Comparison of ENCODE assay signal across 11 cellular contexts in genomic region chr9:134433101-134433500, GRCh38.
DNase-seq lines count a peak whose midpoint lies in the region; ATAC-seq and TF ChIP-seq lines count a peak whose summit lies in the region.
"Had no signal": no experiment of that assay in that cellular context is flagged by ENCODE, and none has a peak within 500 bp of the region (broad histone marks: within the 10 kb centered on the region; RNA-seq: fewer than 3 reads in every experiment).

No MANE protein-coding gene starts in this region.

- H3K4me3 ChIP-seq in thoracic aorta, result no peak overlapping the region

- no peaks in the 10 kb centered on the region for H3K27me3 Mint-ChIP-seq in MCF 10A (ENCODE audit: insufficient read depth, unreplicated experiment)

- peaks cover 36% of the 10 kb centered on the region for H3K36me3 ChIP-seq in thoracic aorta

- H3K4me1 ChIP-seq in thoracic aorta (ENCODE audit: control insufficient read depth in 1 of 2, low read depth in 2 of 2), result peaks cover 19 to 41% of the 10 kb centered on the region in 2 donors

- H3K9me3 ChIP-seq in thoracic aorta, result no peaks in the 10 kb centered on the region

- peak overlapping the region; percentile 80 for H3K27ac Mint-ChIP-seq in MCF 10A (ENCODE audit: low read depth, unreplicated experiment)

- no peaks in the 10 kb centered on the region for H3K27me3 ChIP-seq in thoracic aorta (replicated peaks; ENCODE audit: insufficient read depth)

- ATAC-seq in thoracic aorta (ENCODE audit: insufficient number of reproducible peaks, low FRiP score, low read depth) (no peak), HG03045 (IDR thresholded peaks at IDR 0.05; ENCODE audit: unreplicated experiment) (no peak)

- H3K36me3 Mint-ChIP-seq in MCF 10A (ENCODE audit: insufficient read depth, unreplicated experiment), result peaks cover 73% of the 10 kb centered on the region

- POLR2A ChIA-PET in MCF 10A (lab: Yijun Ruan, JAX), result interaction anchor here (0.5 to 2.0 kb wide), 19 partner anchors 9 to 268 kb away, joined by 3 to 21 read pairs (median 4); partner anchors contain the start of gene RNU6ATAC

- BruUV-seq in MCF 10A (replicated peaks; lab: Mats Ljungman, UMichigan), result no TSS peak

- CTCF ChIA-PET in MCF 10A (lab: Yijun Ruan, JAX), result interaction anchor here (0.6 to 2.4 kb wide), 11 partner anchors 16 to 1658 kb away, joined by 3 to 20 read pairs (median 4); no protein-coding TSS in a partner anchor

- peaks cover 30% of the 10 kb centered on the region for H3K4me1 Mint-ChIP-seq in MCF 10A (ENCODE audit: insufficient read depth, unreplicated experiment)

- TF ChIP-seq CTCF in MCF 10A (IDR thresholded peaks at IDR 0.05; ENCODE audit: unreplicated experiment) (no peak), thoracic aorta (IDR thresholded peaks at IDR 0.05) (no peak)

- intact Hi-C loops in MCF 10A (cut with micrococcal nuclease), result loop anchor here (5.0 kb wide), 1 partner anchor 56 kb away; no protein-coding TSS in a partner anchor

- no peaks in the 10 kb centered on the region for H3K9me3 Mint-ChIP-seq in MCF 10A (ENCODE audit: unreplicated experiment)

- DNase-seq in HPDE6-E6E7 (ENCODE audit: extremely low spot score), result peak; percentile 53
- DNase-seq in MCF 10A (ENCODE audit: unreplicated experiment), result peak; percentile 81
- peak; percentile 55 for DNase-seq in iris pigment epithelial cell (ENCODE audit: low read depth)
- DNase-seq in thoracic aorta (ENCODE audit: low spot score), result no peak
- no peak for DNase-seq in NCI-H345 (lab: John Stamatoyannopoulos, UW)
- no peak for DNase-seq in NK-92 (lab: John Stamatoyannopoulos, UW; ENCODE audit: unreplicated experiment)
- no peak for DNase-seq in stimulated activated naive CD4-positive, alpha-beta T cell (lab: John Stamatoyannopoulos, UW)
- DNase-seq: activated CD8-positive, alpha-beta memory T cell treated with anti-CD3 and anti-CD28 coated beads, Interleukin-2, amount 50 U/mL, for 4 hours; DND-41; kidney had no signal

- H3K27ac ChIP-seq in thoracic aorta, result peak overlapping the region; percentile 41 to 56

- peak overlapping the region; percentile 42 for H3K4me3 Mint-ChIP-seq in MCF 10A (ENCODE audit: unreplicated experiment)

Comparison
In these comparisons a context has a peak if more than half of its experiments do, and no peak if none do; other contexts are left out.
1. DNase-seq: peak in HPDE6-E6E7 (single experiment), MCF 10A (single experiment) and iris pigment epithelial cell (single experiment); none in thoracic aorta (single experiment), NCI-H345 (single experiment), NK-92 (single experiment) and stimulated activated naive CD4-positive, alpha-beta T cell (0 of 6).